ENCODE assay signal across 8 cellular contexts in the genomic region with DNA sequence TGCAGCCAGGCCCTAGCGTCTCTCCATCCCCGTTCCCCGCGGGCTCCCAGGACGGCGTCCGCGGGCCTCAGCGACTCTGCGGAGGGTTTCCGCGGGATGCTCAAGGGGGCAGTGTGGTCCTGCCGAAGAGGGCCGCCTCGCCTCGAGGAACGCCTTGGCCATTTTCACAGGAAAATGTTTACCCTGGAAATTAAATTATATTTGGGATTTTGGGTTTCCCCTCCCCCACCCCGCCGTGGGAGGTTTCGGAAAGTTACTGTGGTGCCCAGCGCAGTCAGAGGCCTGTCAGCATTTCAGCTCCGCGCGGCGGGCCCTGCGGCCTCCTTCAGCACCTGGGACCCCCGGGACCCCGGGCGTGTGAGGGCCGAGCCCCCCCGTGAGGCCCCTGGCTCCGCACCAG.
DNase-seq lines count a peak whose midpoint lies in the region; ATAC-seq and TF ChIP-seq lines count a peak whose summit lies in the region.

No MANE protein-coding gene starts in this region.

- H3K9me3 ChIP-seq in lower lobe of right lung (no peaks in the 10 kb centered on the region), transverse colon (no peaks in the 10 kb centered on the region)

- H3K36me3 ChIP-seq in lower lobe of right lung (no peaks in the 10 kb centered on the region), transverse colon (no peaks in the 10 kb centered on the region)

- no peaks in the 10 kb centered on the region for H3K36me3 Mint-ChIP-seq in immature natural killer cell

- no peak overlapping the region for H3K27ac Mint-ChIP-seq in immature natural killer cell

- intact Hi-C loops in lower lobe of right lung (cut with DNase I) = loop anchor here (10.0 kb wide), 1 partner anchor 479 kb away; no protein-coding TSS in a partner anchor
- intact Hi-C loops in transverse colon (cut with DNase I; ENCODE audit: low total_unique reads) = loop anchor here (10.0 kb wide), 1 partner anchor 869 kb away; no protein-coding TSS in a partner anchor

- H3K4me1 Mint-ChIP-seq in immature natural killer cell = no peaks in the 10 kb centered on the region

- no peak overlapping the region for H3K4me3 Mint-ChIP-seq in immature natural killer cell

- in situ Hi-C loops in transverse colon (cut with MboI; ENCODE audit: low pct_ligation_motif_present in 1 of 4, low pct_unique_long_range_greater_than_20kb in 1 of 4, low sequenced_read_pairs in 3 of 4) = loop anchor here (25.0 kb wide), 3 partner anchors 467 to 867 kb away; no protein-coding TSS in a partner anchor

- peaks cover 0 to 2% (median 0%) of the 10 kb centered on the region in 6 donors for H3K9me3 Mint-ChIP-seq in immature natural killer cell

- H3K27me3 ChIP-seq in lower lobe of right lung (ENCODE audit: low read depth) (peaks cover 4% of the 10 kb centered on the region), transverse colon (no peaks in the 10 kb centered on the region)

- DNase-seq in DMS53 (lab: John Stamatoyannopoulos, UW) = peak; percentile 49
- DNase-seq in NCI-H1092 (lab: John Stamatoyannopoulos, UW) = peak; percentile 2
- DNase-seq in dermis microvascular lymphatic vessel endothelial cell (ENCODE audit: low read depth in 2 of 2) = peak; percentile 4 to 24
- DNase-seq in lower lobe of right lung = peak; percentile 60
- DNase-seq in transverse colon = peak; percentile 33
- no peak for DNase-seq in NCI-H2196 treated with DMSO at 0.1 percent for 48 hours (lab: John Stamatoyannopoulos, UW; ENCODE audit: unreplicated experiment)
- no peak for DNase-seq in immature natural killer cell

- no peak for TF ChIP-seq POLR2A in transverse colon (IDR thresholded peaks at IDR 0.05)

- TF ChIP-seq EP300 in transverse colon (IDR thresholded peaks at IDR 0.05; ENCODE audit: low read depth) = no peak

- WGBS in transverse colon (ENCODE audit: low coverage in 1 of 2), 2 donors = 9% methylated on average over 21 of the region's 32 CpGs; no CpG with 5 or more reads in 1 of the 2 donors

- H3K4me3 ChIP-seq in lower lobe of right lung (peak overlapping the region; percentile 13), transverse colon (peak overlapping the region in 1 of 4 donors; percentile 18)

- H3K4me1 ChIP-seq in lower lobe of right lung (no peaks in the 10 kb centered on the region), transverse colon (peaks cover 0 to 7% (median 3%) of the 10 kb centered on the region in 4 donors)

- H3K27ac ChIP-seq in lower lobe of right lung (no peak overlapping the region), transverse colon (no peak overlapping the region)

- TF ChIP-seq CTCF in lower lobe of right lung (IDR thresholded peaks at IDR 0.05) (peak; percentile 61), transverse colon (IDR thresholded peaks at IDR 0.05) (peak; percentile 41 to 57 (median 51))

- H3K27me3 Mint-ChIP-seq in immature natural killer cell (ENCODE audit: low read depth in 3 of 3) = peaks cover 0 to 4% (median 2%) of the 10 kb centered on the region in 3 donors

- ATAC-seq in lower lobe of right lung (peak; percentile 82 to 84), GM19467 (IDR thresholded peaks at IDR 0.05; ENCODE audit: unreplicated experiment) (no peak)

Comparison
In these comparisons a context has a peak if more than half of its experiments do, and no peak if none do; other contexts are left out.
1. DNase-seq: peak in DMS53 (single experiment), NCI-H1092 (single experiment), dermis microvascular lymphatic vessel endothelial cell (2 of 2), lower lobe of right lung (single experiment) and transverse colon (single experiment); none in NCI-H2196 treated with DMSO at 0.1 percent for 48 hours (single experiment) and immature natural killer cell (0 of 3).